ENCODE assay signal across 8 cellular contexts in genomic region chr5:138492552-138493045, GRCh38. TPM values are rescaled to one million over a fixed set of nuclear protein-coding genes. Genes with fewer than 3 reads are reported as not detected.
A peak's percentile ranks its signal among the peaks of the same experiment; 100 is the strongest.
DNase-seq lines count a peak whose midpoint lies in the region; ATAC-seq, FAIRE-seq and TF ChIP-seq lines count a peak whose summit lies in the region.

No MANE protein-coding gene starts in this region.

- H3K27ac ChIP-seq in DND-41 (ENCODE audit: low read length): peak overlapping the region; percentile 41
- peak overlapping the region; percentile 82 for H3K27ac ChIP-seq in RWPE1
- H3K27ac ChIP-seq in esophagus squamous epithelium: peak overlapping the region; percentile 84 to 95 (median 92)

- no peaks in the 10 kb centered on the region for H4K20me1 ChIP-seq in DND-41 (ENCODE audit: insufficient read depth, low read length)

- peak overlapping the region; percentile 79 for H3K9ac ChIP-seq in DND-41 (ENCODE audit: low read depth, low read length)

- H3K9me3 ChIP-seq in DND-41 (ENCODE audit: insufficient read depth, low read length, severe bottlenecking) (no peaks in the 10 kb centered on the region), esophagus squamous epithelium (no peaks in the 10 kb centered on the region)

- no peak for ATAC-seq in DND-41 (ENCODE audit: insufficient read depth, low read depth)

- peak overlapping the region; percentile 91 for H3K27ac Mint-ChIP-seq in progenitor cell of endocrine pancreas

- POLR2A ChIA-PET in RWPE1 (lab: Yijun Ruan, JAX; ENCODE audit: low non-redundant PET): interaction anchor here (0.6 to 1.9 kb wide), 6 partner anchors 10 to 30 kb away, joined by 3 to 22 read pairs (median 4); partner anchors contain the start of gene EGR1

- TF ChIP-seq CTCF in DND-41 (IDR thresholded peaks at IDR 0.05; ENCODE audit: borderline replicate concordance, extremely low read depth, low read length, poor library complexity, severe bottlenecking): no peak
- TF ChIP-seq CTCF in RWPE1 (conservative IDR thresholded peaks at IDR 0.05; ENCODE audit: low read depth): no peak
- TF ChIP-seq CTCF in esophagus squamous epithelium (IDR thresholded peaks at IDR 0.05): no peak
- TF ChIP-seq CTCF in progenitor cell of endocrine pancreas (IDR thresholded peaks at IDR 0.05; ENCODE audit: unreplicated experiment): no peak

- H3K36me3 Mint-ChIP-seq in progenitor cell of endocrine pancreas (ENCODE audit: insufficient read depth): no peaks in the 10 kb centered on the region

- peak overlapping the region; percentile 79 for H3K4me3 Mint-ChIP-seq in progenitor cell of endocrine pancreas (ENCODE audit: low read depth)

- CTCF ChIA-PET in RWPE1 (lab: Yijun Ruan, JAX): interaction anchor here (0.6 to 1.8 kb wide), 4 partner anchors 11 to 1476 kb away, joined by 3 to 16 read pairs (median 4); partner anchors contain the start of gene EGR1

- peaks cover 17% of the 10 kb centered on the region for H3K4me1 Mint-ChIP-seq in progenitor cell of endocrine pancreas (ENCODE audit: low read depth)

- FAIRE-seq in H54 (lab: Jason Lieb, UNC): no peak

- H3K9me3 Mint-ChIP-seq in progenitor cell of endocrine pancreas (ENCODE audit: low read depth): no peaks in the 10 kb centered on the region

- WGBS in esophagus squamous epithelium, 2 donors: 21 to 25% methylated on average over 8 to 9 of the region's 10 CpGs

- peak in 1 of 4 donors; percentile 9 for TF ChIP-seq POLR2A in esophagus squamous epithelium (IDR thresholded peaks at IDR 0.05)
- TF ChIP-seq POLR2A in H54 (IDR thresholded peaks at IDR 0.05; ENCODE audit: low read depth, low read length): no peak

- H3K27me3 Mint-ChIP-seq in progenitor cell of endocrine pancreas: peaks cover 23% of the 10 kb centered on the region

- H3K4me2 ChIP-seq in DND-41 (ENCODE audit: insufficient read depth, low read length): peak overlapping the region; percentile 78

- peak overlapping the region; percentile 18 to 57; a peak in 3 of 4 replicates for H3K4me3 ChIP-seq in DND-41 (ENCODE audit: low read depth in 1 of 2, low read length in 2 of 2)
- H3K4me3 ChIP-seq in esophagus squamous epithelium: peak overlapping the region; percentile 43 to 75 (median 63)

- H3K79me2 ChIP-seq in DND-41 (ENCODE audit: insufficient read depth, low read length): no peaks in the 10 kb centered on the region

- peaks cover 20% of the 10 kb centered on the region for H3K27me3 ChIP-seq in DND-41 (ENCODE audit: insufficient read depth, low read length, poor library complexity)
- peaks cover 0 to 54% (median 0%) of the 10 kb centered on the region in 4 donors for H3K27me3 ChIP-seq in esophagus squamous epithelium

- H3K4me1 ChIP-seq in DND-41 (ENCODE audit: insufficient read depth, low read length): peaks cover 27% of the 10 kb centered on the region
- peaks cover 23 to 82% (median 41%) of the 10 kb centered on the region in 3 donors for H3K4me1 ChIP-seq in esophagus squamous epithelium

- H2AFZ ChIP-seq in DND-41 (ENCODE audit: low read depth, low read length): peak overlapping the region; percentile 82

- peak; percentile 41 for DNase-seq in DND-41
- DNase-seq in RWPE1 (ENCODE audit: low spot score): no peak
- DNase-seq in esophagus squamous epithelium (lab: John Stamatoyannopoulos, UW): no peak
- DNase-seq in progenitor cell of endocrine pancreas (ENCODE audit: low spot score, unreplicated experiment): no peak
- DNase-seq in H54 (ENCODE audit: insufficient read length, low spot score): no peak
- no peak for DNase-seq in DMS 273 treated with DMSO at 0.1 percent for 48 hours (lab: John Stamatoyannopoulos, UW)
- no peak for DNase-seq in activated CD4-positive, CD25-positive, alpha-beta regulatory T cell (lab: John Stamatoyannopoulos, UW)
- DNase-seq in hepatic stellate cell (ENCODE audit: low spot score): no peak

- intact Hi-C loops in esophagus squamous epithelium (cut with DNase I): no loop called here

- H3K36me3 ChIP-seq in DND-41 (ENCODE audit: insufficient read depth, low read length): no peaks in the 10 kb centered on the region
- H3K36me3 ChIP-seq in esophagus squamous epithelium: no peaks in the 10 kb centered on the region

RNA-seq across cellular contexts. Expression of gene EGR1, which starts 27.3 kb away (rescaled TPM):
- 10 to 100 TPM; 10.9 to 47.8 (median 19.5) TPM for total RNA-seq in esophagus squamous epithelium
- 49.5 and 56.2 TPM in 2 replicates for total RNA-seq in progenitor cell of endocrine pancreas

RNA-seq across cellular contexts. Expression of gene ETF1, which starts 50.4 kb away (rescaled TPM):
- total RNA-seq in esophagus squamous epithelium (100 to 1,000 TPM in 2 of 4 donors, 10 to 100 TPM in 2; 65.2 to 132 (median 103) TPM), progenitor cell of endocrine pancreas (73.1 and 77.6 TPM in 2 replicates)

RNA-seq across cellular contexts. Expression of gene REEP2, which starts 53.7 kb away (rescaled TPM):
- 1 to 10 TPM in 1 of 4 donors, under 1 TPM in 3; 0.11 to 3.8 (median 0.20) TPM for total RNA-seq in esophagus squamous epithelium
- total RNA-seq in progenitor cell of endocrine pancreas: 20.0 and 22.1 TPM in 2 replicates

Comparison
In these comparisons a context has a peak if more than half of its experiments do, and no peak if none do; other contexts are left out.
1. H3K27ac ChIP-seq: peak in every context shown above with its lines; median percentile 92 in esophagus squamous epithelium; 82 in RWPE1; 41 in DND-41.